In genomic region chr10:112721080-112721698, GRCh38 we compare ENCODE assay signal across 9 cellular contexts.
DNase-seq lines count a peak whose midpoint lies in the region; ATAC-seq and FAIRE-seq lines count a peak whose summit lies in the region.
"Had no signal": no experiment of that assay in that cellular context is flagged by ENCODE, and none has a peak within 500 bp of the region (broad histone marks: within the 10 kb centered on the region; RNA-seq: fewer than 3 reads in every experiment).

No MANE protein-coding gene starts in this region.

- peaks cover 0 to 4% of the 10 kb centered on the region in 2 donors for H3K4me1 ChIP-seq in small intestine (ENCODE audit: control insufficient read depth in 2 of 2, insufficient read depth in 1 of 2, low read depth in 1 of 2, low read length in 1 of 2)

- 47 to 67% (median 55%) methylated on average over 5 of the region's 5 CpGs for WGBS in small intestine, 3 donors

- no peak for DNase-seq in stimulated activated naive CD8-positive, alpha-beta T cell treated with anti-CD3 and anti-CD28 coated beads, Interleukin-15, Interleukin-2, amounts not matched to agents 100 U/mL and 50 U/mL, for 24 hours
- no peak for DNase-seq in stimulated activated naive CD8-positive, alpha-beta T cell treated with anti-CD3 and anti-CD28 coated beads, Interleukin-15, amount 100 ng/mL, for 72 hours
- DNase-seq in Right ventricle myocardium superior, result no peak
- peak; percentile 69 for DNase-seq in small intestine
- no peak for DNase-seq in stimulated activated CD4-positive, alpha-beta T cell treated with anti-CD3 and anti-CD28 coated beads, Interleukin-4, amount 100 ng/mL, for 4 hours

- intact Hi-C loops in Right ventricle myocardium superior (cut with DNase I), result no loop called here

- H3K27ac ChIP-seq in small intestine (ENCODE audit: low read depth in 1 of 2, low read length in 1 of 2), result no peak overlapping the region

- no peak overlapping the region for H3K27ac Mint-ChIP-seq in stimulated activated naive CD8-positive, alpha-beta T cell treated with anti-CD3 and anti-CD28 coated beads, Interleukin-15, amount 100 ng/mL, for 72 hours
- H3K27ac Mint-ChIP-seq: activated naive CD8-positive, alpha-beta T cell had no signal

- peak; percentile 43 for ATAC-seq in stimulated activated naive CD8-positive, alpha-beta T cell treated with anti-CD3 and anti-CD28 coated beads, Interleukin-15, Interleukin-2, amounts not matched to agents 100 U/mL and 50 U/mL, for 24 hours
- ATAC-seq in stimulated activated naive CD8-positive, alpha-beta T cell treated with anti-CD3 and anti-CD28 coated beads, Interleukin-15, amount 100 ng/mL, for 72 hours, result no peak
- ATAC-seq in HG03432 (IDR thresholded peaks at IDR 0.05; ENCODE audit: unreplicated experiment) (peak; percentile 68), Right ventricle myocardium superior (ENCODE audit: poor library complexity) (peak; percentile 71), GM18520 (IDR thresholded peaks at IDR 0.05; ENCODE audit: unreplicated experiment) (no peak)

- no peaks in the 10 kb centered on the region for H3K9me3 Mint-ChIP-seq in stimulated activated naive CD8-positive, alpha-beta T cell treated with anti-CD3 and anti-CD28 coated beads, Interleukin-15, amount 100 ng/mL, for 72 hours

- no peaks in the 10 kb centered on the region for H3K9me3 ChIP-seq in small intestine (ENCODE audit: control insufficient read depth, low read depth)

- H3K27me3 ChIP-seq in small intestine (ENCODE audit: control insufficient read depth in 2 of 2, insufficient read depth in 2 of 2, low read length in 2 of 2), result no peaks in the 10 kb centered on the region

- H3K36me3 ChIP-seq in small intestine (ENCODE audit: control insufficient read depth in 2 of 2, insufficient read depth in 2 of 2, low read length in 2 of 2), result no peaks in the 10 kb centered on the region

- FAIRE-seq in TTC549 (lab: Jason Lieb, UNC) (peak; percentile 73), small intestine (lab: Jason Lieb, UNC) (peak; percentile 26)

- H3K4me3 Mint-ChIP-seq in stimulated activated naive CD8-positive, alpha-beta T cell treated with anti-CD3 and anti-CD28 coated beads, Interleukin-15, amount 100 ng/mL, for 72 hours, result no peak overlapping the region
- H3K4me3 Mint-ChIP-seq: activated naive CD8-positive, alpha-beta T cell had no signal

- no peak overlapping the region for H3K4me3 ChIP-seq in small intestine (ENCODE audit: low read depth in 1 of 2, low read length in 2 of 2)

- H3K4me1 Mint-ChIP-seq in stimulated activated naive CD8-positive, alpha-beta T cell treated with anti-CD3 and anti-CD28 coated beads, Interleukin-15, amount 100 ng/mL, for 72 hours, result no peaks in the 10 kb centered on the region

- H3K27me3 Mint-ChIP-seq in stimulated activated naive CD8-positive, alpha-beta T cell treated with anti-CD3 and anti-CD28 coated beads, Interleukin-15, amount 100 ng/mL, for 72 hours, result no peaks in the 10 kb centered on the region
- H3K27me3 Mint-ChIP-seq: activated naive CD8-positive, alpha-beta T cell had no signal

Comparison
In these comparisons a context has a peak if more than half of its experiments do, and no peak if none do; other contexts are left out.
1. ATAC-seq: peak in stimulated activated naive CD8-positive, alpha-beta T cell treated with anti-CD3 and anti-CD28 coated beads, Interleukin-15, Interleukin-2, amounts not matched to agents 100 U/mL and 50 U/mL, for 24 hours (single experiment), HG03432 (single experiment) and Right ventricle myocardium superior (single experiment); none in stimulated activated naive CD8-positive, alpha-beta T cell treated with anti-CD3 and anti-CD28 coated beads, Interleukin-15, amount 100 ng/mL, for 72 hours (single experiment) and GM18520 (single experiment).